In the genomic region with DNA sequence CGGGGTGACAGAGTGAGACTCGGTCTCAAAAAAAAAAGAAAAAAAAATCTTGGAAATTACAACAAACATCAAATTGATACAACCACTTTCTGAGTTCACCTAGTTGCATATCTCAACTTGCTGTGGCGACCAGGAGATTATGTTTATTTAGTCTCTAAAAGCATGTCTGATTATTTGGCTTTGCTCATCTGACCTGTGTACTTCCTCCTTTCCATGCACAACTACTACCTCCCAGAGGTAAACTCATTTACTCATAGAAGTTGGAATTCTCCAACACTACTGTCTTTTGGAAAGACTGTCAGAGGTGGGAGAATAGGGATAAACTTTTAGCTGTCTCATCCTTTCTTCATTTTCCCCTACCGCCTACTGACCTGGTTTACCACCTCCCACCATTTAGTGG, we compare ENCODE assay signal across 31 cellular contexts.
"Had no signal": no experiment of that assay in that cellular context is flagged by ENCODE, and none has a peak within 500 bp of the region (broad histone marks: within the 10 kb centered on the region; RNA-seq: fewer than 3 reads in every experiment).

No MANE protein-coding gene starts in this region.

- ATAC-seq: activated CD4-positive, CD25-positive, alpha-beta regulatory T cell treated with anti-CD3 and anti-CD28 coated beads, Interleukin-2, amount 50 U/mL, for 24 hours; activated CD8-positive, alpha-beta T cell treated with anti-CD3 and anti-CD28 coated beads for 36 hours; activated naive CD8-positive, alpha-beta T cell treated with anti-CD3 and anti-CD28 coated beads, Interleukin-2, amount 50 U/mL, for 24 hours; activated T-cell treated with anti-CD3 and anti-CD28 coated beads, Interleukin-2, amount 50 U/mL, for 4 hours; activated T-helper 17 cell treated with anti-CD3 and anti-CD28 coated beads, Interleukin-2, amount 50 U/mL, for 72 hours; body of pancreas; gastroesophageal sphincter; T-cell had no signal

- H3K27me3 ChIP-seq: adrenal gland, body of pancreas, colonic mucosa, esophagus squamous epithelium, gastroesophageal sphincter had no signal

- H3K4me1 ChIP-seq: adrenal gland, colonic mucosa had no signal

- H3K9me3 Mint-ChIP-seq: activated B cell treated with CpG ODN at 0.5 μM for 24 hours; activated CD8-positive, alpha-beta T cell treated with anti-CD3 and anti-CD28 coated beads for 36 hours; activated naive CD4-positive, alpha-beta T cell treated with anti-CD3 and anti-CD28 coated beads for 36 hours; activated naive CD4-positive, alpha-beta T cell treated with anti-CD3 and anti-CD28 coated beads, Interleukin-2, amount 50 U/mL, for 24 hours; activated naive CD8-positive, alpha-beta T cell treated with anti-CD3 and anti-CD28 coated beads for 36 hours; activated naive CD8-positive, alpha-beta T cell treated with anti-CD3 and anti-CD28 coated beads, Interleukin-2, amount 50 U/mL, for 24 hours; activated T-cell treated with anti-CD3 and anti-CD28 coated beads, Interleukin-2, amount 50 U/mL, for 4 hours; activated T-helper 17 cell treated with anti-CD3 and anti-CD28 coated beads, Interleukin-2, amount 50 U/mL, for 72 hours; T-cell; T-helper 1 cell treated with Interleukin-12 subunit alpha and Interleukin-12 subunit beta and Interleukin-4 antibody, amounts not matched to agents 30 μg/mL and 1 μg/mL, for 36 hours; T-helper 2 cell treated with Interferon-gamma antibody and Interleukin-4, amounts not matched to agents 5 μg/mL and 100 μg/mL, for 36 hours had no signal

- H3K27me3 Mint-ChIP-seq: activated B cell treated with CpG ODN at 0.5 μM for 24 hours; activated CD8-positive, alpha-beta T cell treated with anti-CD3 and anti-CD28 coated beads for 36 hours; activated naive CD4-positive, alpha-beta T cell treated with anti-CD3 and anti-CD28 coated beads, Interleukin-2, amount 50 U/mL, for 24 hours; activated naive CD8-positive, alpha-beta T cell treated with anti-CD3 and anti-CD28 coated beads for 36 hours; activated naive CD8-positive, alpha-beta T cell treated with anti-CD3 and anti-CD28 coated beads, Interleukin-2, amount 50 U/mL, for 24 hours; activated T-helper 17 cell treated with anti-CD3 and anti-CD28 coated beads, Interleukin-2, amount 50 U/mL, for 72 hours; T-cell had no signal

- H3K27ac Mint-ChIP-seq: activated CD8-positive, alpha-beta T cell treated with anti-CD3 and anti-CD28 coated beads for 36 hours; activated naive CD4-positive, alpha-beta T cell treated with anti-CD3 and anti-CD28 coated beads for 36 hours; activated naive CD4-positive, alpha-beta T cell treated with anti-CD3 and anti-CD28 coated beads, Interleukin-2, amount 50 U/mL, for 24 hours; activated naive CD8-positive, alpha-beta T cell treated with anti-CD3 and anti-CD28 coated beads for 36 hours; activated naive CD8-positive, alpha-beta T cell treated with anti-CD3 and anti-CD28 coated beads, Interleukin-2, amount 50 U/mL, for 24 hours; activated T-helper 17 cell treated with anti-CD3 and anti-CD28 coated beads, Interleukin-2, amount 50 U/mL, for 72 hours; T-cell; T-helper 1 cell treated with Interleukin-12 subunit alpha and Interleukin-12 subunit beta and Interleukin-4 antibody, amounts not matched to agents 30 μg/mL and 1 μg/mL, for 36 hours; T-helper 2 cell treated with Interferon-gamma antibody and Interleukin-4, amounts not matched to agents 5 μg/mL and 100 μg/mL, for 36 hours had no signal

- H3K9me3 ChIP-seq: adrenal gland, body of pancreas, colonic mucosa, esophagus squamous epithelium, gastroesophageal sphincter had no signal

- DNase-seq: activated B cell treated with CpG ODN at 0.5 μM for 24 hours; activated CD4-positive, alpha-beta T cell treated with anti-CD3 and anti-CD28 coated beads for 48 hours; activated CD4-positive, alpha-beta T cell treated with anti-CD3 and anti-CD28 coated beads, Interleukin-2, amount 50 U/mL, for 1 hour; activated CD4-positive, alpha-beta T cell treated with anti-CD3 and anti-CD28 coated beads, Interleukin-2, amount 50 U/mL, for 48 hours; activated CD8-positive, alpha-beta memory T cell treated with anti-CD3 and anti-CD28 coated beads for 24 hours; activated CD8-positive, alpha-beta T cell treated with anti-CD3 and anti-CD28 coated beads for 36 hours; activated effector memory CD4-positive, alpha-beta T cell treated with Interleukin-2 at 50 U/mL for 16 hours; activated gamma-delta T cell treated with Interleukin-2 at 50 U/mL for 16 hours; activated naive CD4-positive, alpha-beta T cell treated with anti-CD3 and anti-CD28 coated beads for 36 hours; activated naive CD8-positive, alpha-beta T cell treated with anti-CD3 and anti-CD28 coated beads for 36 hours; activated naive CD8-positive, alpha-beta T cell treated with anti-CD3 and anti-CD28 coated beads, Interleukin-2, amount 50 U/mL, for 24 hours; activated T-cell treated with anti-CD3 and anti-CD28 coated beads, Interleukin-2, amount 50 U/mL, for 4 hours; adrenal gland; aorta; body of pancreas; central memory CD4-positive, alpha-beta T cell; cerebellar nuclear complex; colonic mucosa; effector CD8-positive, alpha-beta T cell; esophagus squamous epithelium; foreskin melanocyte; T-cell; T1000; WERI-Rb-1 had no signal

- H3K4me1 Mint-ChIP-seq: activated naive CD4-positive, alpha-beta T cell treated with anti-CD3 and anti-CD28 coated beads, Interleukin-2, amount 50 U/mL, for 24 hours; activated naive CD8-positive, alpha-beta T cell treated with anti-CD3 and anti-CD28 coated beads for 36 hours; activated naive CD8-positive, alpha-beta T cell treated with anti-CD3 and anti-CD28 coated beads, Interleukin-2, amount 50 U/mL, for 24 hours; activated T-helper 17 cell treated with anti-CD3 and anti-CD28 coated beads, Interleukin-2, amount 50 U/mL, for 72 hours had no signal

- H3K27ac ChIP-seq: adrenal gland, colonic mucosa, epithelial cell of prostate, esophagus squamous epithelium, gastroesophageal sphincter, WERI-Rb-1 had no signal

- H3K4me3 ChIP-seq: adrenal gland, body of pancreas, colonic mucosa, esophagus squamous epithelium, gastroesophageal sphincter had no signal

- H3K4me3 Mint-ChIP-seq: activated B cell treated with CpG ODN at 0.5 μM for 24 hours; activated CD8-positive, alpha-beta T cell treated with anti-CD3 and anti-CD28 coated beads for 36 hours; activated naive CD4-positive, alpha-beta T cell treated with anti-CD3 and anti-CD28 coated beads for 36 hours; activated naive CD4-positive, alpha-beta T cell treated with anti-CD3 and anti-CD28 coated beads, Interleukin-2, amount 50 U/mL, for 24 hours; activated naive CD8-positive, alpha-beta T cell treated with anti-CD3 and anti-CD28 coated beads for 36 hours; activated naive CD8-positive, alpha-beta T cell treated with anti-CD3 and anti-CD28 coated beads, Interleukin-2, amount 50 U/mL, for 24 hours; activated T-cell treated with anti-CD3 and anti-CD28 coated beads, Interleukin-2, amount 50 U/mL, for 4 hours; activated T-helper 17 cell treated with anti-CD3 and anti-CD28 coated beads, Interleukin-2, amount 50 U/mL, for 72 hours; T-cell; T-helper 1 cell treated with Interleukin-12 subunit alpha and Interleukin-12 subunit beta and Interleukin-4 antibody, amounts not matched to agents 30 μg/mL and 1 μg/mL, for 36 hours; T-helper 2 cell treated with Interferon-gamma antibody and Interleukin-4, amounts not matched to agents 5 μg/mL and 100 μg/mL, for 36 hours had no signal

- H3K36me3 ChIP-seq: colonic mucosa had no signal
